ENCODE assay signal across 14 cellular contexts in genomic region chr11:80320226-80320625, GRCh38.
DNase-seq lines count a peak whose midpoint lies in the region; ATAC-seq, FAIRE-seq and TF ChIP-seq lines count a peak whose summit lies in the region.
"Had no signal": no experiment of that assay in that cellular context is flagged by ENCODE, and none has a peak within 500 bp of the region (broad histone marks: within the 10 kb centered on the region; RNA-seq: fewer than 3 reads in every experiment).

No MANE protein-coding gene starts in this region.

- TF ChIP-seq POLR2A in GM12891 (IDR thresholded peaks at IDR 0.05; ENCODE audit: low read depth, low read length) = no peak

- ATAC-seq in WTC11 (peak; percentile 84), HG03354 (IDR thresholded peaks at IDR 0.05; ENCODE audit: poor library complexity, severe bottlenecking, unreplicated experiment) (no peak), HG02571 (IDR thresholded peaks at IDR 0.05; ENCODE audit: unreplicated experiment) (no peak)

- peak overlapping the region; percentile 27 for H3K27ac ChIP-seq in KMS-11

- peak overlapping the region; percentile 36; the same call in 1 of the 2 replicates for H3K4me3 Mint-ChIP-seq in WTC11
- H3K4me3 Mint-ChIP-seq: T-helper 1 cell treated with Interleukin-12 subunit alpha and Interleukin-12 subunit beta and Interleukin-4 antibody, amounts not matched to agents 30 μg/mL and 1 μg/mL, for 36 hours had no signal

- FAIRE-seq in GM12891 (lab: Jason Lieb, UNC) = no peak

- peaks cover 19% of the 10 kb centered on the region for H3K4me1 Mint-ChIP-seq in WTC11

- peaks cover 12% of the 10 kb centered on the region for H3K9me3 Mint-ChIP-seq in WTC11

- peak overlapping the region; percentile 31; the same call in 1 of the 2 replicates for H2AFZ ChIP-seq in KMS-11 (ENCODE audit: low read depth)

- POLR2A ChIA-PET in WTC11 (lab: Charles Lee) = interaction anchor here (0.6 to 0.7 kb wide), 2 partner anchors 32 to 72 kb away, joined by 3 to 6 read pairs; no protein-coding TSS in a partner anchor

- no peak overlapping the region for H3K4me3 ChIP-seq in KMS-11 (IDR thresholded peaks at IDR 0.05; ENCODE audit: insufficient read depth, low read depth, low read length)

- TF ChIP-seq CTCF in KMS-11 (conservative IDR thresholded peaks at IDR 0.05; ENCODE audit: low read depth, low read length) (no peak), WTC11 (IDR thresholded peaks at IDR 0.05) (no peak)

- DNase-seq in COR-L47 (lab: John Stamatoyannopoulos, UW) (peak; percentile 42), NCI-H345 treated with DMSO at 0.1 percent for 48 hours (lab: John Stamatoyannopoulos, UW; ENCODE audit: unreplicated experiment) (peak; percentile 66), WTC11 (ENCODE audit: low spot score) (no peak), GM12891 (ENCODE audit: insufficient read length, low spot score) (no peak), GOT3 (lab: John Stamatoyannopoulos, UW) (no peak)
- DNase-seq: Caco-2, EL, IMR-90, NCI-H2081 treated with DMSO at 0.1 percent for 48 hours, NCI-H446 treated with DMSO at 0.1 percent for 48 hours had no signal

- H3K36me3 ChIP-seq in KMS-11 (ENCODE audit: insufficient read depth) = no peaks in the 10 kb centered on the region

- CTCF ChIA-PET in WTC11 (lab: Charles Lee) = interaction anchor here (0.6 to 1.7 kb wide), 6 partner anchors 9 to 549 kb away, joined by 3 to 7 read pairs (median 4); no protein-coding TSS in a partner anchor

- no peaks in the 10 kb centered on the region for H3K79me2 ChIP-seq in KMS-11 (ENCODE audit: insufficient read depth, low read depth)

- H3K4me1 ChIP-seq in KMS-11 (ENCODE audit: low read depth, poor library complexity, severe bottlenecking) = peaks cover 28% of the 10 kb centered on the region
- H3K4me1 ChIP-seq: Caco-2 had no signal

- no peak overlapping the region for H3K9ac ChIP-seq in KMS-11

- no peaks in the 10 kb centered on the region for H4K20me1 ChIP-seq in KMS-11 (ENCODE audit: insufficient read depth)

- H3K27ac Mint-ChIP-seq in WTC11 = no peak overlapping the region
- H3K27ac Mint-ChIP-seq: T-helper 1 cell treated with Interleukin-12 subunit alpha and Interleukin-12 subunit beta and Interleukin-4 antibody, amounts not matched to agents 30 μg/mL and 1 μg/mL, for 36 hours had no signal

- no peaks in the 10 kb centered on the region for H3K27me3 ChIP-seq in KMS-11 (ENCODE audit: insufficient read depth, low read depth)

- peak overlapping the region; percentile 43 for H3K4me2 ChIP-seq in KMS-11

- peaks cover 8% of the 10 kb centered on the region for H3K36me3 Mint-ChIP-seq in WTC11

- peaks cover 81% of the 10 kb centered on the region for H3K27me3 Mint-ChIP-seq in WTC11 (ENCODE audit: low read depth)

TF ChIP-seq in WTC11, 78 proteins besides CTCF, POLR2A, EP300 and RAD21:
- TF ChIP-seq SP1 (CRISPR knock-in tag; conservative IDR thresholded peaks at IDR 0.05) = 0 out of 2 replicates have a peak, but pooled peaks have one; percentile 27
- no peak for TF ChIP-seq HMGA2 (CRISPR knock-in tag; IDR thresholded peaks at IDR 0.05)
- 0 out of 2 replicates have a peak, but pooled peaks have one; percentile 76 for TF ChIP-seq ZMAT4 (CRISPR knock-in tag; IDR thresholded peaks at IDR 0.05)
- TF ChIP-seq OVOL2 (CRISPR knock-in tag; IDR thresholded peaks at IDR 0.05; ENCODE audit: borderline replicate concordance) = no peak
- TF ChIP-seq USF2 (CRISPR knock-in tag; IDR thresholded peaks at IDR 0.05) = no peak
- no peak for TF ChIP-seq ZBTB43 (CRISPR knock-in tag; IDR thresholded peaks at IDR 0.05)
- no peak for TF ChIP-seq ZNF219 (CRISPR knock-in tag; IDR thresholded peaks at IDR 0.05; ENCODE audit: borderline replicate concordance)

TF ChIP-seq in GM12891, 5 proteins besides CTCF, POLR2A, EP300 and RAD21:
- TF ChIP-seq SPI1 (IDR thresholded peaks at IDR 0.05; ENCODE audit: low read depth, low read length) (no peak), POU2F2 (IDR thresholded peaks at IDR 0.05; ENCODE audit: low read depth, low read length) (no peak), POLR2AphosphoS5 (IDR thresholded peaks at IDR 0.05; ENCODE audit: low read depth, low read length) (no peak), TAF1 (IDR thresholded peaks at IDR 0.05; ENCODE audit: low read depth, low read length) (no peak), PAX5 (IDR thresholded peaks at IDR 0.05; ENCODE audit: insufficient read depth, low read length, severe bottlenecking) (no peak)

Comparison
In these comparisons a context has a peak if more than half of its experiments do, and no peak if none do; other contexts are left out.
1. DNase-seq: peak in COR-L47 (single experiment) and NCI-H345 treated with DMSO at 0.1 percent for 48 hours (single experiment); none in WTC11 (single experiment), GM12891 (single experiment) and GOT3 (single experiment).